In the genomic region with DNA sequence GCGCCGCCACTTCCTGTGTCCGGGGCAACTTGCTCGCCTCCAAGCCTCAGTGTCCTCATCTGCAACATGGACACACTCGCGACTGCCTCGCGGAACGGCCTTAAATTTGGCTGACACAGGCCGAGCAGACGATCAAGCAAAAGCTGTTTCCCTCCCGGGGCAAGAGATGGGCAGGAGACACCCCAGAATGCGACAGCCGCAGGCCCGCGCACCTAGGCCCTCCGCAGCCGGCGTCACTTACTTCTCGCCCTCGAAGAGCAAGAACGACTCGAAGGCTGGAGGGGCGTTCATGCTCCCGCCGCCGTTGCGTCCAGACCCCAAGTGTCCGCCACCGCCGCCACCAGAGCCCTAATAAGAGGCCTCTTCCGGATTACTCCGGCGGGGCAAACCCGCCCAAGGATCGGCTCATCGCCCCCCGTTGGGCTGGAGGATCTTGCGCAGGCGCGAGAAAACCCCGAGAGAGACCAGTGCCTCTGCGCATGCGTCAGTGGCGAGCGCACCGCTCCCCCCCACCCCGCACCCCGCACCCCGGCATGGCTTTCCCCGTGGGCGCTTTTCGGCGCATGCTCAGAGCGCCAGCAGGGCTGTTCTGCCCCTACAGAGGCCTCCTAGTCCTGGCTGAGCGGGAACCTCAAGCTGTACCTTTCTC, we compare ENCODE assay signal across 8 cellular contexts. TPM values are rescaled to one million over a fixed set of nuclear protein-coding genes. Genes with fewer than 3 reads are reported as not detected.
A peak's percentile ranks its signal among the peaks of the same experiment; 100 is the strongest.
DNase-seq lines count a peak whose midpoint lies in the region; ATAC-seq, FAIRE-seq and TF ChIP-seq lines count a peak whose summit lies in the region.
"Not testable (repeated sequence)": the region's sequence is repeated elsewhere in the genome, so short reads cannot be mapped to it uniquely, and the experiment has no call there.

A gene (minus strand): TSS at position 353 of the 649 bp plus-strand sequence. CDS start 62 bp downstream, at position 291.

- CTCF ChIA-PET in PC-3 (lab: Charles Lee): interaction anchor here (0.6 kb wide), 2 partner anchors 94 to 191 kb away, joined by 3 to 7 read pairs; no protein-coding TSS in a partner anchor

- peak; percentile 72 for ATAC-seq in GM21423 (IDR thresholded peaks at IDR 0.05; ENCODE audit: unreplicated experiment)
- peak; percentile 67 for ATAC-seq in HG03097 (IDR thresholded peaks at IDR 0.05; ENCODE audit: low FRiP score, unreplicated experiment)
- ATAC-seq in PC-3: peak; percentile 58
- ATAC-seq in foreskin keratinocyte: peak; percentile 76

- not testable (repeated sequence) for H3K9me2 ChIP-seq in PC-3 (replicated peaks; ENCODE audit: low read length)

- H3K9me3 Mint-ChIP-seq in neural crest cell: not testable (repeated sequence)

- H3K4me3 Mint-ChIP-seq in neural crest cell: peak within 1 kb of the TSS; percentile 90

- not testable (repeated sequence) for H3K36me3 ChIP-seq in PC-3 (ENCODE audit: low read depth, low read length); adrenal gland (replicated peaks in 1 of 2); urinary bladder (ENCODE audit: insufficient read depth)

- not testable (repeated sequence) for H3K27me3 Mint-ChIP-seq in neural crest cell (ENCODE audit: low read depth)

- H3K36me3 Mint-ChIP-seq in neural crest cell (ENCODE audit: low read depth): not testable (repeated sequence)

- TF ChIP-seq CTCF in PC-3 (conservative IDR thresholded peaks at IDR 0.05; ENCODE audit: low read depth, low read length); adrenal gland (IDR thresholded peaks at IDR 0.05); foreskin keratinocyte (conservative IDR thresholded peaks at IDR 0.05): not testable (repeated sequence)
- peak; percentile 32 for TF ChIP-seq CTCF in neural crest cell (conservative IDR thresholded peaks at IDR 0.05)

- not testable (repeated sequence) for TF ChIP-seq POLR2A in GM12891 (IDR thresholded peaks at IDR 0.05; ENCODE audit: low read depth, low read length); adrenal gland (IDR thresholded peaks at IDR 0.05)

- H3K4me1 Mint-ChIP-seq in neural crest cell: not testable (repeated sequence)

- not testable (repeated sequence) for H3K79me2 ChIP-seq in PC-3 (ENCODE audit: low read length)

- H3K27me3 ChIP-seq in PC-3 (ENCODE audit: low read length); adrenal gland; foreskin keratinocyte: not testable (repeated sequence)

- POLR2A ChIA-PET in PC-3 (lab: Charles Lee; ENCODE audit: unreplicated experiment): not testable (repeated sequence)

- BruUV-seq in PC-3 (replicated peaks; lab: Mats Ljungman, UMichigan): not testable (repeated sequence)

- H3F3A ChIP-seq in PC-3 (ENCODE audit: low read length, unreplicated experiment): not testable (repeated sequence)

- not testable (repeated sequence) for H3K27ac ChIP-seq in PC-3 (ENCODE audit: low read length); adrenal gland; foreskin keratinocyte; urinary bladder (ENCODE audit: low read depth)

- H3K4me2 ChIP-seq in PC-3 (ENCODE audit: low read length): not testable (repeated sequence)

- not testable (repeated sequence) for H3K4me1 ChIP-seq in PC-3 (ENCODE audit: insufficient read depth, low read length); adrenal gland (replicated peaks in 1 of 2); foreskin keratinocyte; urinary bladder (ENCODE audit: insufficient read depth)

- DNase-seq in GM12891 (ENCODE audit: insufficient read length, low spot score) (peak; percentile 54), adrenal gland (peak in 4 of 7 donors; percentile 78 to 82 (median 78)), foreskin keratinocyte (peak in 1 of 2 donors; percentile 11), neural crest cell (ENCODE audit: low read depth, low spot score) (peak; percentile 83)
- not testable (repeated sequence) for DNase-seq in PC-3

- not testable (repeated sequence) for H4K20me1 ChIP-seq in PC-3 (ENCODE audit: low read length)

- not testable (repeated sequence) for H3K4me3 ChIP-seq in PC-3 (ENCODE audit: low read length)
- H3K4me3 ChIP-seq in adrenal gland (peak within 1 kb of the TSS in 1 of 4 donors; percentile 45), urinary bladder (ENCODE audit: low read depth, low read length) (peak within 1 kb of the TSS; percentile 25)

- H2AFZ ChIP-seq in PC-3 (ENCODE audit: low read length): not testable (repeated sequence)

- 1 to 2% methylated on average over 17 to 24 of the region's 56 CpGs; no CpG with 5 or more reads in 2 of the 4 donors for WGBS in adrenal gland, 4 donors
- WGBS in urinary bladder: 0% methylated on average over 11 of the region's 56 CpGs

- intact Hi-C loops in PC-3 (cut with micrococcal nuclease); adrenal gland (cut with DNase I): not testable (repeated sequence)

- FAIRE-seq in GM12891 (lab: Jason Lieb, UNC): not testable (repeated sequence)

- H3K9ac ChIP-seq in PC-3 (ENCODE audit: low read length): not testable (repeated sequence)

- not testable (repeated sequence) for H3K9me3 ChIP-seq in PC-3 (ENCODE audit: low read length); adrenal gland (replicated peaks in 1 of 3)

- H3K27ac Mint-ChIP-seq in neural crest cell (ENCODE audit: unreplicated experiment): not testable (repeated sequence)

TF ChIP-seq in GM12891, 5 proteins besides CTCF, POLR2A, EP300 and RAD21:
- TF ChIP-seq POLR2AphosphoS5 (IDR thresholded peaks at IDR 0.05; ENCODE audit: low read depth, low read length) (0 out of 2 replicates have a peak, but pooled peaks have one; percentile 32), TAF1 (IDR thresholded peaks at IDR 0.05; ENCODE audit: low read depth, low read length) (peak; percentile 48; the same call in 1 of the 2 replicates)

RNA-seq across cellular contexts. Expression of the gene that starts here (rescaled TPM):
- 1.0 TPM for polyA plus RNA-seq in GM12891 (2012; ENCODE audit: low read depth, missing spikeins)
- total RNA-seq in PC-3 (2014; rRNA removed): 3.6 and 4.1 TPM in 2 replicates
- total RNA-seq in adrenal gland: 1 to 10 TPM in 6 of 8 donors, under 1 TPM in 1, not detected in 1; 0.55 to 8.6 (median 3.3) TPM
- 1 to 10 TPM; 3.9 to 4.1 (median 4.1) TPM for polyA plus RNA-seq in adrenal gland
- total RNA-seq in foreskin keratinocyte: 1.4 and 5.9 TPM in 2 replicates
- polyA plus RNA-seq in foreskin keratinocyte: 0.35 and 2.9 TPM in 2 replicates
- total RNA-seq in neural crest cell: 1.3 and 5.8 TPM in 2 replicates
- 7.8 TPM for total RNA-seq in urinary bladder
- 0.48 TPM for polyA plus RNA-seq in urinary bladder
